ENCODE assay signal across 32 cellular contexts in the genomic region with DNA sequence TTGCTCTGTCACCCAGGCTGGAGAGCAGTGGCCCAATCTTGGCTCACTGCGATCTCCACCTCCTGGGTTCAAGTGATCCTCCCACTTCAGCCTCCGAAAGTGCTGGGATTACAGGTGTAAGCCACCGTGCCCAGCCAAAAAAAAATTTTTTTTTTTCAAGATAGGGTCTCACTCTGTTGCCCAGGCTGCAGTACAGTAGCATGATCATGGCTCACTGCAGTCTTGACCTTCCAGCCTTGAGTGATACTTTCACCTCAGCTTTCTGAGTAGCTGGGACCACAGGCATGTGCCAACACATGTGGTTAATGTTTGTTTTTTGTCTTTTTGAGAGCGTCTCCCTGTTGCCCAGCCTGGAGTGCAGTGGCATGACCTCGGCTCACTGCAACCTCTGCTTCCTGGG. TPM values are rescaled to one million over a fixed set of nuclear protein-coding genes. Genes with fewer than 3 reads are reported as not detected.
"Had no signal": no experiment of that assay in that cellular context is flagged by ENCODE, and none has a peak within 500 bp of the region (broad histone marks: within the 10 kb centered on the region; RNA-seq: fewer than 3 reads in every experiment).

No MANE protein-coding gene starts in this region.

- H3K27ac ChIP-seq: Peyer's patch, VCaP had no signal

- H3K9me3 Mint-ChIP-seq: activated CD4-positive, alpha-beta T cell treated with anti-CD3 and anti-CD28 coated beads, Interleukin-2, amount 10 ng/mL, durations not matched to agents 24 days and 14 days; activated CD8-positive, alpha-beta T cell treated with anti-CD3 and anti-CD28 coated beads for 36 hours; activated naive CD4-positive, alpha-beta T cell treated with anti-CD3 and anti-CD28 coated beads, Interleukin-2, amount 50 U/mL, for 24 hours; activated naive CD8-positive, alpha-beta T cell treated with anti-CD3 and anti-CD28 coated beads, Interleukin-2, amount 10 ng/mL, durations not matched to agents 7 days and 5 days; activated T-cell treated with anti-CD3 and anti-CD28 coated beads, Interleukin-2, amount 50 U/mL, for 72 hours; activated T-helper 17 cell treated with anti-CD3 and anti-CD28 coated beads, Interleukin-2, amount 50 U/mL, for 72 hours; brain; T-cell had no signal

- H3K27me3 Mint-ChIP-seq: activated CD4-positive, alpha-beta T cell treated with anti-CD3 and anti-CD28 coated beads, Interleukin-2, amount 10 ng/mL, durations not matched to agents 24 days and 14 days; activated CD8-positive, alpha-beta T cell treated with anti-CD3 and anti-CD28 coated beads for 36 hours; activated naive CD4-positive, alpha-beta T cell treated with anti-CD3 and anti-CD28 coated beads, Interleukin-2, amount 50 U/mL, for 24 hours; activated naive CD8-positive, alpha-beta T cell treated with anti-CD3 and anti-CD28 coated beads, Interleukin-2, amount 10 ng/mL, durations not matched to agents 7 days and 5 days; activated T-helper 17 cell treated with anti-CD3 and anti-CD28 coated beads, Interleukin-2, amount 50 U/mL, for 72 hours; T-cell had no signal

- H3K4me1 Mint-ChIP-seq: activated T-helper 17 cell treated with anti-CD3 and anti-CD28 coated beads, Interleukin-2, amount 50 U/mL, for 72 hours had no signal

- ATAC-seq: activated CD8-positive, alpha-beta T cell treated with anti-CD3 and anti-CD28 coated beads for 36 hours; activated T-cell treated with anti-CD3 and anti-CD28 coated beads, Interleukin-2, amount 50 U/mL, for 72 hours; activated T-helper 17 cell treated with anti-CD3 and anti-CD28 coated beads, Interleukin-2, amount 50 U/mL, for 72 hours; Right ventricle myocardium inferior; T-cell had no signal

- H3K9me3 ChIP-seq: MG63, Peyer's patch had no signal

- H3K36me3 Mint-ChIP-seq: activated naive CD4-positive, alpha-beta T cell treated with anti-CD3 and anti-CD28 coated beads, Interleukin-2, amount 50 U/mL, for 24 hours had no signal

- DNase-seq: activated CD4-positive, alpha-beta T cell treated with anti-CD3 and anti-CD28 coated beads for 1 hour; activated CD4-positive, alpha-beta T cell treated with anti-CD3 and anti-CD28 coated beads, Interleukin-2, amount 10 ng/mL, durations not matched to agents 24 days and 14 days; activated CD4-positive, alpha-beta T cell treated with anti-CD3 and anti-CD28 coated beads, Interleukin-2, amount 50 U/mL, for 4 hours; activated CD4-positive, CD25-positive, alpha-beta regulatory T cell; activated CD8-positive, alpha-beta T cell treated with anti-CD3 and anti-CD28 coated beads for 36 hours; activated gamma-delta T cell; activated naive CD4-positive, alpha-beta T cell treated with Interleukin-2 at 50 U/mL for 16 hours; activated naive CD8-positive, alpha-beta T cell treated with anti-CD3 and anti-CD28 coated beads, Interleukin-2, amount 10 ng/mL, durations not matched to agents 7 days and 5 days; activated T-cell treated with anti-CD3 and anti-CD28 coated beads, Interleukin-2, amount 50 U/mL, for 1 hour; activated T-cell treated with anti-CD3 and anti-CD28 coated beads, Interleukin-2, amount 50 U/mL, for 72 hours; amygdala; caudate nucleus; cerebellar nuclear complex; Kasumi-1; MG63; NCI-H1092; NCI-H1436 treated with DMSO at 0.1 percent for 48 hours; NCI-H1694 treated with DMSO at 0.1 percent for 48 hours; NCI-H2029; NCI-H345; NCI-H524 treated with DMSO at 0.1 percent for 48 hours; Peyer's patch; RPMI8226; SIG-M5; T-cell; T-helper 2 cell; T-helper 9 cell had no signal

- H3K4me3 ChIP-seq: MG63, Peyer's patch had no signal

- H3K27me3 ChIP-seq: MG63, Peyer's patch had no signal

- H3K4me3 Mint-ChIP-seq: activated CD4-positive, alpha-beta T cell treated with anti-CD3 and anti-CD28 coated beads, Interleukin-2, amount 10 ng/mL, durations not matched to agents 24 days and 14 days; activated CD8-positive, alpha-beta T cell treated with anti-CD3 and anti-CD28 coated beads for 36 hours; activated naive CD8-positive, alpha-beta T cell treated with anti-CD3 and anti-CD28 coated beads, Interleukin-2, amount 10 ng/mL, durations not matched to agents 7 days and 5 days; activated T-cell treated with anti-CD3 and anti-CD28 coated beads, Interleukin-2, amount 50 U/mL, for 72 hours; activated T-helper 17 cell treated with anti-CD3 and anti-CD28 coated beads, Interleukin-2, amount 50 U/mL, for 72 hours; T-cell had no signal

- H3K27ac Mint-ChIP-seq: activated CD8-positive, alpha-beta T cell treated with anti-CD3 and anti-CD28 coated beads for 36 hours; activated naive CD4-positive, alpha-beta T cell treated with anti-CD3 and anti-CD28 coated beads, Interleukin-2, amount 50 U/mL, for 24 hours; activated naive CD8-positive, alpha-beta T cell treated with anti-CD3 and anti-CD28 coated beads, Interleukin-2, amount 10 ng/mL, durations not matched to agents 7 days and 5 days had no signal

RNA-seq across cellular contexts. Expression of gene VASN, which starts 18.8 kb away (rescaled TPM):
- total RNA-seq: activated CD8-positive, alpha-beta T cell treated with anti-CD3 and anti-CD28 coated beads for 36 hours; activated T-cell treated with anti-CD3 and anti-CD28 coated beads, Interleukin-2, amount 50 U/mL, for 72 hours had no signal
